Comparison of ENCODE assay signal across 9 cellular contexts in genomic region chr4:89482248-89482647, GRCh38.
A peak's percentile ranks its signal among the peaks of the same experiment; 100 is the strongest.
DNase-seq lines count a peak whose midpoint lies in the region; ATAC-seq and TF ChIP-seq lines count a peak whose summit lies in the region.
"Had no signal": no experiment of that assay in that cellular context is flagged by ENCODE, and none has a peak within 500 bp of the region (broad histone marks: within the 10 kb centered on the region; RNA-seq: fewer than 3 reads in every experiment).

No MANE protein-coding gene starts in this region.

- H3K27ac ChIP-seq in DOHH2 (ENCODE audit: low read depth, low read length) (no peak overlapping the region), PC-9 (no peak overlapping the region), tibial nerve (no peak overlapping the region)

- no peak for TF ChIP-seq EP300 in tibial nerve (IDR thresholded peaks at IDR 0.05)

- H3K4me1 Mint-ChIP-seq in mesothelial cell of epicardium = no peaks in the 10 kb centered on the region

- H3K27me3 ChIP-seq in DOHH2 (ENCODE audit: control insufficient read depth, low read length) (no peaks in the 10 kb centered on the region), PC-9 (ENCODE audit: insufficient read depth, low read depth) (no peaks in the 10 kb centered on the region), tibial nerve (no peaks in the 10 kb centered on the region)

- intact Hi-C loops in PC-9 (cut with micrococcal nuclease; ENCODE audit: unreplicated experiment) = loop anchor here (10.0 kb wide), 2 partner anchors 173 to 813 kb away; no protein-coding TSS in a partner anchor
- intact Hi-C loops in lower leg skin (cut with DNase I; ENCODE audit: low total_unique reads) = no loop called here

- peaks cover 31% of the 10 kb centered on the region for H3K9me3 Mint-ChIP-seq in mesothelial cell of epicardium
- H3K9me3 Mint-ChIP-seq: activated B cell treated with CpG ODN at 0.5 μM for 24 hours had no signal

- no peaks in the 10 kb centered on the region for H3K27me3 Mint-ChIP-seq in mesothelial cell of epicardium (ENCODE audit: low read depth)
- H3K27me3 Mint-ChIP-seq: activated B cell treated with CpG ODN at 0.5 μM for 24 hours had no signal

- no peaks in the 10 kb centered on the region for H3K9me2 ChIP-seq in DOHH2 (replicated peaks; ENCODE audit: control insufficient read depth, low read length)
- no peaks in the 10 kb centered on the region for H3K9me2 ChIP-seq in PC-9 (ENCODE audit: insufficient read depth)

- H3F3A ChIP-seq in DOHH2 (ENCODE audit: control insufficient read depth, insufficient read depth) (no peaks in the 10 kb centered on the region), PC-9 (ENCODE audit: insufficient read depth, low read depth) (no peaks in the 10 kb centered on the region)

- no peak overlapping the region for H3K4me2 ChIP-seq in DOHH2 (ENCODE audit: low read length)
- H3K4me2 ChIP-seq in PC-9 = no peak overlapping the region

- H2AFZ ChIP-seq in PC-9 = no peak overlapping the region

- CTCF ChIA-PET in PC-9 (lab: Charles Lee) = no interaction called here

- no peaks in the 10 kb centered on the region for H3K9me3 ChIP-seq in DOHH2 (ENCODE audit: control insufficient read depth, insufficient read depth, low read length)
- H3K9me3 ChIP-seq in PC-9 (ENCODE audit: insufficient read depth, low read depth) = no peaks in the 10 kb centered on the region
- peaks cover 0 to 16% (median 0%) of the 10 kb centered on the region in 4 donors for H3K9me3 ChIP-seq in tibial nerve

- TF ChIP-seq CTCF in DOHH2 (IDR thresholded peaks at IDR 0.05; ENCODE audit: low read depth, low read length, poor library complexity, severe bottlenecking) (peak; percentile 20), PC-9 (conservative IDR thresholded peaks at IDR 0.05) (peak; percentile 24; the same call in 1 of the 2 replicates), tibial nerve (IDR thresholded peaks at IDR 0.05) (no peak), mesothelial cell of epicardium (IDR thresholded peaks at IDR 0.05; ENCODE audit: unreplicated experiment) (no peak), lower leg skin (IDR thresholded peaks at IDR 0.05) (no peak)

- no peak overlapping the region for H3K27ac Mint-ChIP-seq in mesothelial cell of epicardium
- H3K27ac Mint-ChIP-seq: activated B cell treated with CpG ODN at 0.5 μM for 24 hours had no signal

- peak; percentile 72 for ATAC-seq in GM19324 (IDR thresholded peaks at IDR 0.05; ENCODE audit: low FRiP score, unreplicated experiment)
- peak; percentile 95 for ATAC-seq in HG03378 (IDR thresholded peaks at IDR 0.05; ENCODE audit: unreplicated experiment)

- H3K79me2 ChIP-seq in DOHH2 (ENCODE audit: control insufficient read depth, low read length) (no peaks in the 10 kb centered on the region), PC-9 (ENCODE audit: low read depth) (no peaks in the 10 kb centered on the region)

- TF ChIP-seq POLR2A in tibial nerve (IDR thresholded peaks at IDR 0.05) = no peak
- no peak for TF ChIP-seq POLR2A in lower leg skin (IDR thresholded peaks at IDR 0.05)

- H3K4me3 ChIP-seq in DOHH2 (ENCODE audit: low read length) (no peak overlapping the region), PC-9 (no peak overlapping the region), tibial nerve (no peak overlapping the region), lower leg skin (ENCODE audit: low read depth, poor library complexity, severe bottlenecking) (no peak overlapping the region)

- no peaks in the 10 kb centered on the region for H3K36me3 ChIP-seq in DOHH2 (ENCODE audit: control insufficient read depth, low read length)
- H3K36me3 ChIP-seq in PC-9 (ENCODE audit: low read depth) = no peaks in the 10 kb centered on the region
- no peaks in the 10 kb centered on the region for H3K36me3 ChIP-seq in tibial nerve

- no peaks in the 10 kb centered on the region for H4K20me1 ChIP-seq in DOHH2 (ENCODE audit: control insufficient read depth, insufficient read depth, low read depth, low read length)
- no peaks in the 10 kb centered on the region for H4K20me1 ChIP-seq in PC-9 (ENCODE audit: insufficient read depth)

- no peak for DNase-seq in PC-9
- peak; percentile 20 for DNase-seq in globus pallidus (ENCODE audit: low spot score)
- DNase-seq in tibial nerve (ENCODE audit: low spot score in 2 of 2) = no peak
- no peak for DNase-seq in mesothelial cell of epicardium (ENCODE audit: low spot score in 2 of 2, unreplicated experiment in 2 of 2)
- DNase-seq in lower leg skin (ENCODE audit: low spot score in 2 of 2) = no peak
- DNase-seq: activated B cell treated with CpG ODN at 0.5 μM for 24 hours had no signal

- BruUV-seq in PC-9 (replicated peaks; lab: Mats Ljungman, UMichigan) = no TSS peak

- H3K4me1 ChIP-seq in DOHH2 (ENCODE audit: control insufficient read depth, low read length) = no peaks in the 10 kb centered on the region
- no peaks in the 10 kb centered on the region for H3K4me1 ChIP-seq in PC-9 (replicated peaks; ENCODE audit: insufficient read depth)
- H3K4me1 ChIP-seq in tibial nerve = no peaks in the 10 kb centered on the region

- no peaks in the 10 kb centered on the region for H3K36me3 Mint-ChIP-seq in mesothelial cell of epicardium

- POLR2A ChIA-PET in PC-9 (lab: Charles Lee; ENCODE audit: unreplicated experiment) = interaction anchor here (0.5 kb wide), 1 partner anchor 103 kb away, joined by 8 read pairs; no protein-coding TSS in a partner anchor

- no peak overlapping the region for H3K4me3 Mint-ChIP-seq in mesothelial cell of epicardium
- H3K4me3 Mint-ChIP-seq: activated B cell treated with CpG ODN at 0.5 μM for 24 hours had no signal

Comparison
In these comparisons a context has a peak if more than half of its experiments do, and no peak if none do; other contexts are left out.
1. CTCF ChIP-seq: peak in DOHH2 (single experiment) and PC-9 (single experiment); none in tibial nerve (0 of 5), mesothelial cell of epicardium (single experiment) and lower leg skin (0 of 3).